ENCODE assay signal across 14 cellular contexts in genomic region chr1:179807291-179807690, GRCh38.
DNase-seq lines count a peak whose midpoint lies in the region; ATAC-seq and TF ChIP-seq lines count a peak whose summit lies in the region.
"Had no signal": no experiment of that assay in that cellular context is flagged by ENCODE, and none has a peak within 500 bp of the region (broad histone marks: within the 10 kb centered on the region; RNA-seq: fewer than 3 reads in every experiment).

No MANE protein-coding gene starts in this region.

- H4K5ac ChIP-seq in IMR-90 (ENCODE audit: low read depth, low read length), result no peak overlapping the region

- peak overlapping the region; percentile 30 for H2AK5ac ChIP-seq in IMR-90 (ENCODE audit: low read depth, low read length)

- no peak overlapping the region for H3K23ac ChIP-seq in IMR-90 (ENCODE audit: low read depth, low read length)

- peak overlapping the region; percentile 24; the same call in 1 of the 2 replicates for H4K91ac ChIP-seq in IMR-90 (ENCODE audit: insufficient read depth, low read depth, low read length)

- H3K4me1 ChIP-seq in IMR-90 (ENCODE audit: control insufficient read depth, insufficient read depth, low read length) (peaks cover 9% of the 10 kb centered on the region), smooth muscle cell (ENCODE audit: low read depth) (peaks cover 2% of the 10 kb centered on the region)

- BruUV-seq in IMR-90 (replicated peaks; lab: Mats Ljungman, UMichigan), result no TSS peak

- intact Hi-C loops in IMR-90 (cut with micrococcal nuclease), result loop anchor here (5.0 kb wide), 1 partner anchor 55 kb away; no protein-coding TSS in a partner anchor

- H3K9me3 ChIP-seq in IMR-90 (ENCODE audit: control insufficient read depth, insufficient read depth, low read length) (no peaks in the 10 kb centered on the region), smooth muscle cell (replicated peaks; ENCODE audit: low read depth) (no peaks in the 10 kb centered on the region)
- H3K9me3 ChIP-seq: BLaER1 treated with 17β-estradiol and CSF1 and Interleukin-3, amounts not matched to agents 10 nM and 100 nM had no signal

- H3K9ac ChIP-seq in IMR-90 (ENCODE audit: low read depth, low read length), result no peak overlapping the region
- H3K9ac ChIP-seq in smooth muscle cell (ENCODE audit: low read depth), result no peak overlapping the region
- H3K9ac ChIP-seq: BLaER1 treated with 17β-estradiol and CSF1 and Interleukin-3, amounts not matched to agents 10 nM and 100 nM had no signal

- 0 out of 4 replicates have a peak overlapping the region, but pooled peaks of 1 of the 2 experiments have one; percentile 14 for H4K8ac ChIP-seq in IMR-90 (ENCODE audit: low read depth in 2 of 2, low read length in 2 of 2)

- no peak overlapping the region for H2BK15ac ChIP-seq in IMR-90 (ENCODE audit: low read depth, low read length)

- H3K79me2 ChIP-seq in smooth muscle cell (ENCODE audit: low read depth), result no peaks in the 10 kb centered on the region

- no peak overlapping the region for H3K56ac ChIP-seq in IMR-90 (ENCODE audit: extremely low read depth, insufficient read depth, low read length)

- H4K20me1 ChIP-seq in IMR-90 (ENCODE audit: insufficient read depth, low read length) (no peaks in the 10 kb centered on the region), smooth muscle cell (ENCODE audit: low read depth) (no peaks in the 10 kb centered on the region)

- H3K36me3 ChIP-seq in IMR-90 (ENCODE audit: control insufficient read depth, insufficient read depth, low read length) (no peaks in the 10 kb centered on the region), smooth muscle cell (ENCODE audit: low read depth) (no peaks in the 10 kb centered on the region)
- H3K36me3 ChIP-seq: BLaER1 treated with 17β-estradiol and CSF1 and Interleukin-3, amounts not matched to agents 10 nM and 100 nM had no signal

- H3K4ac ChIP-seq in IMR-90 (ENCODE audit: low read depth, low read length), result no peak overlapping the region; the same call in 1 of the 2 replicates

- 92% methylated on average over 5 of the region's 9 CpGs; no CpG with 5 or more reads in 1 of the 2 experiments for WGBS in IMR-90 (ENCODE audit: extremely low coverage in 2 of 2, insufficient read length in 1 of 2), 2 experiments
- WGBS in smooth muscle cell (ENCODE audit: low lambda C conversion rate), result 92% methylated on average over 9 of the region's 9 CpGs

- TF ChIP-seq CTCF in IMR-90 (conservative IDR thresholded peaks at IDR 0.05; ENCODE audit: low read depth, low read length) (no peak), smooth muscle cell (IDR thresholded peaks at IDR 0.05; ENCODE audit: borderline replicate concordance, insufficient read depth, poor library complexity, severe bottlenecking) (no peak)

- H3K79me1 ChIP-seq in IMR-90 (ENCODE audit: low read depth in 1 of 2, low read length in 2 of 2), result no peaks in the 10 kb centered on the region

- peaks cover 43% of the 10 kb centered on the region for H3K27me3 ChIP-seq in IMR-90 (ENCODE audit: control insufficient read depth, insufficient read depth, low read length)
- H3K27me3 ChIP-seq in smooth muscle cell (ENCODE audit: low read depth), result peaks cover 19% of the 10 kb centered on the region

- H2BK120ac ChIP-seq in IMR-90 (ENCODE audit: low read depth, low read length), result no peak overlapping the region

- H3K27ac ChIP-seq in IMR-90 (ENCODE audit: insufficient read depth, low read length), result no peak overlapping the region
- no peak overlapping the region for H3K27ac ChIP-seq in smooth muscle cell (ENCODE audit: low read depth)
- H3K27ac ChIP-seq: BLaER1 treated with 17β-estradiol and CSF1 and Interleukin-3, amounts not matched to agents 10 nM and 100 nM had no signal

- H2AFZ ChIP-seq in IMR-90 (replicated peaks; ENCODE audit: low read length, poor library complexity) (no peak overlapping the region), smooth muscle cell (ENCODE audit: low read depth) (no peak overlapping the region)

- H2AK9ac ChIP-seq in IMR-90 (replicated peaks; ENCODE audit: low read depth, low read length, poor library complexity), result peak overlapping the region; percentile 23

- H3K4me3 ChIP-seq in IMR-90 (ENCODE audit: insufficient read depth, low read depth, low read length) (no peak overlapping the region), smooth muscle cell (no peak overlapping the region)
- H3K4me3 ChIP-seq: BLaER1 treated with 17β-estradiol and CSF1 and Interleukin-3, amounts not matched to agents 10 nM and 100 nM had no signal

- CTCF ChIA-PET in IMR-90 (lab: Yijun Ruan, JAX), result interaction anchor here (4.1 kb wide), 1 partner anchor 102 kb away, joined by 131 read pairs; no protein-coding TSS in a partner anchor

- H2BK5ac ChIP-seq in IMR-90 (ENCODE audit: low read depth, low read length, poor library complexity, severe bottlenecking), result peak overlapping the region; percentile 34

- ATAC-seq in IMR-90 (ENCODE audit: low read depth), result no peak
- no peak for ATAC-seq in GM21390 (IDR thresholded peaks at IDR 0.05; ENCODE audit: unreplicated experiment)

- H3K14ac ChIP-seq in IMR-90 (replicated peaks; ENCODE audit: low read depth, low read length), result no peak overlapping the region

- no peak overlapping the region for H2BK20ac ChIP-seq in IMR-90 (ENCODE audit: low read depth, low read length)

- DNase-seq in IMR-90, result no peak
- DNase-seq in dermis blood vessel endothelial cell, result peak; percentile 29
- peak; percentile 23 to 57 for DNase-seq in lung microvascular endothelial cell (ENCODE audit: low read depth in 2 of 2)
- no peak for DNase-seq in smooth muscle cell (lab: John Stamatoyannopoulos, UW; ENCODE audit: unreplicated experiment)
- DNase-seq in OCI-M1 (lab: John Stamatoyannopoulos, UW), result no peak
- no peak for DNase-seq in COLO829 (ENCODE audit: low spot score)
- no peak for DNase-seq in NCI-H345 (lab: John Stamatoyannopoulos, UW)
- DNase-seq: Calu3; CD4-positive, CD25-positive, alpha-beta regulatory T cell; DMS 273 treated with DMSO at 0.1 percent for 48 hours; GOT3; H9 had no signal

- no peak overlapping the region for H3K18ac ChIP-seq in IMR-90 (ENCODE audit: low read depth, low read length)

- H3K4me2 ChIP-seq in IMR-90 (ENCODE audit: low read depth, low read length) (no peak overlapping the region), smooth muscle cell (peak overlapping the region; percentile 69)

- no peaks in the 10 kb centered on the region for H3K9me1 ChIP-seq in IMR-90 (ENCODE audit: insufficient read depth, low read length)

- peaks cover 6% of the 10 kb centered on the region for H3F3A ChIP-seq in smooth muscle cell (ENCODE audit: low read depth)

- TF ChIP-seq RAD21 in IMR-90 (IDR thresholded peaks at IDR 0.05; ENCODE audit: low read length), result no peak

- dilution Hi-C loops in IMR-90 (cut with HindIII; ENCODE audit: low sequenced_read_pairs, unreplicated experiment), result no loop called here

- POLR2A ChIA-PET in IMR-90 (lab: Charles Lee; ENCODE audit: unreplicated experiment), result no interaction called here

- in situ Hi-C loops in IMR-90 (cut with MboI; ENCODE audit: low sequenced_read_pairs), result loop anchor here (25.0 kb wide), 1 partner anchor 570 kb away; the partner anchor contains the start of gene ABL2

- no peak for TF ChIP-seq POLR2A in IMR-90 (IDR thresholded peaks at IDR 0.05; ENCODE audit: low read depth, low read length)

TF ChIP-seq in IMR-90, 13 proteins besides CTCF, POLR2A, EP300 and RAD21:
- no peak for TF ChIP-seq MXI1 (IDR thresholded peaks at IDR 0.05; ENCODE audit: borderline replicate concordance, low read depth, low read length)
- no peak for TF ChIP-seq MAZ (IDR thresholded peaks at IDR 0.05; ENCODE audit: borderline replicate concordance, low read depth, low read length)
- TF ChIP-seq FOS (IDR thresholded peaks at IDR 0.05; ENCODE audit: low read depth, low read length), result no peak
- no peak for TF ChIP-seq CEBPB (IDR thresholded peaks at IDR 0.05; ENCODE audit: low read depth, low read length)

Comparison
In these comparisons a context has a peak if more than half of its experiments do, and no peak if none do; other contexts are left out.
1. DNase-seq: peak in dermis blood vessel endothelial cell (single experiment) and lung microvascular endothelial cell (2 of 2); none in IMR-90 (single experiment), smooth muscle cell (single experiment), OCI-M1 (single experiment), COLO829 (single experiment) and NCI-H345 (single experiment).